34 cellular contexts compared by ENCODE assay signal in the genomic region with DNA sequence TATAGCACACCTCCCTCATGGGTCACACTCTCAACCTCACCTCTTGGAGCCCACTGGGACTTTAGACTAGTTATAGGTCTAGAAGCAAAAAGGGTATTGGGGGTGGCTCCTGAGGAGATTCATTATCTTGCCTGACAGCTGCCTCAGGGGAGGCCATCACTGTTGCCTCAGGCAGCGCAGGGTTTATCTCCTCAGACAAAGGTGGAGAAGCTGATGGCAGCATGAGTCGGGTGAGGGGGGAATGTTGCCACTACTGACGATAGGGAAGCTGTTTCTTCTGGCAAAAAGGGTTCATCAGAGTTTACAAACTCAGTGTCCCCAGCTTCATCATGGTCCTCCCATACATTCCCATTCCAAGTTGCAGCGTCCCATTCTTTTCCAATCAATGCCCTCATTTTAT.
"Had no signal": no experiment of that assay in that cellular context is flagged by ENCODE, and none has a peak within 500 bp of the region (broad histone marks: within the 10 kb centered on the region; RNA-seq: fewer than 3 reads in every experiment).

No MANE protein-coding gene starts in this region.

- H3K36me3 ChIP-seq: MG63 had no signal

- DNase-seq: Karpas-422, Kasumi-1, MG63, MM.1S, MV-4-11, NCI-H1048, NCI-H1092, NCI-H1092 treated with DMSO at 0.1 percent for 48 hours, NCI-H1105, NCI-H1105 treated with DMSO at 0.1 percent for 48 hours, NCI-H1417, NCI-H1417 treated with DMSO at 0.1 percent for 48 hours, NCI-H1436, NCI-H1436 treated with DMSO at 0.1 percent for 48 hours, NCI-H146, NCI-H1694, NCI-H1694 treated with DMSO at 0.1 percent for 48 hours, NCI-H187, NCI-H187 treated with DMSO at 0.1 percent for 48 hours, NCI-H1930, NCI-H2029, NCI-H2029 treated with DMSO at 0.1 percent for 48 hours, NCI-H2081, NCI-H2081 treated with DMSO at 0.1 percent for 48 hours, NCI-H2107, NCI-H2171, NCI-H2171 treated with DMSO at 0.1 percent for 48 hours, NCI-H2227 treated with DMSO at 0.1 percent for 48 hours, NCI-H226, NCI-H345, NCI-H446, NCI-H446 treated with DMSO at 0.1 percent for 48 hours, NCI-H510A, NCI-H510A treated with DMSO at 0.1 percent for 48 hours had no signal

- H3K9me3 ChIP-seq: MG63 had no signal

- H3K27me3 ChIP-seq: MG63 had no signal

- H3K4me3 ChIP-seq: MG63 had no signal
